Comparison of ENCODE assay signal across 1 cellular context in the genomic region with DNA sequence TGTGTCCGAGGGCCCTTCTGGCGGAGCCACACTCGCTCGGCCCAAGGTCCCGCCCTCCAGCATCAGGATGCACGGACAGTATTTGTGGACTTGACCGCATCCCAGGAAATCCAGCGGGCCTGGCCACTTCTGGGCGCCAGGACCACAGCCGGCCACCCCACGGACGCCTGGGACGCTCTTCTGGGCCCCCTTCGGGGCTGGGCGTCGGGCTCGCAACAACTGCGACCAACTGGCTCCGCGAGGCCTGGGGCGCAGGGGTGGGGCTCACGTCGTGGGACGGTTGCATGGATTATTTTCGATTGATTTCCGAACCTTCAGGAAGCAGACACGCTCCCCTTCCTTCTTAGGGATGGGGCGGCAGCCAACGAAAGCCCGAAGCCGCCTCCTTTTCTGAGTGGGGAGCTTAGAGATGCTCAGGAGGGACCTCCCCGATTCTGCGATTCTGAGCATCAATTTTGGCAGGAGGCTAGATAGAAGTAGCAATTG.
TF ChIP-seq lines count a peak whose summit lies in the region.

No MANE protein-coding gene starts in this region.

TF ChIP-seq in liver, 16 proteins besides CTCF, POLR2A, EP300 and RAD21 (continued from another document):
- TF ChIP-seq, protein P1, sequence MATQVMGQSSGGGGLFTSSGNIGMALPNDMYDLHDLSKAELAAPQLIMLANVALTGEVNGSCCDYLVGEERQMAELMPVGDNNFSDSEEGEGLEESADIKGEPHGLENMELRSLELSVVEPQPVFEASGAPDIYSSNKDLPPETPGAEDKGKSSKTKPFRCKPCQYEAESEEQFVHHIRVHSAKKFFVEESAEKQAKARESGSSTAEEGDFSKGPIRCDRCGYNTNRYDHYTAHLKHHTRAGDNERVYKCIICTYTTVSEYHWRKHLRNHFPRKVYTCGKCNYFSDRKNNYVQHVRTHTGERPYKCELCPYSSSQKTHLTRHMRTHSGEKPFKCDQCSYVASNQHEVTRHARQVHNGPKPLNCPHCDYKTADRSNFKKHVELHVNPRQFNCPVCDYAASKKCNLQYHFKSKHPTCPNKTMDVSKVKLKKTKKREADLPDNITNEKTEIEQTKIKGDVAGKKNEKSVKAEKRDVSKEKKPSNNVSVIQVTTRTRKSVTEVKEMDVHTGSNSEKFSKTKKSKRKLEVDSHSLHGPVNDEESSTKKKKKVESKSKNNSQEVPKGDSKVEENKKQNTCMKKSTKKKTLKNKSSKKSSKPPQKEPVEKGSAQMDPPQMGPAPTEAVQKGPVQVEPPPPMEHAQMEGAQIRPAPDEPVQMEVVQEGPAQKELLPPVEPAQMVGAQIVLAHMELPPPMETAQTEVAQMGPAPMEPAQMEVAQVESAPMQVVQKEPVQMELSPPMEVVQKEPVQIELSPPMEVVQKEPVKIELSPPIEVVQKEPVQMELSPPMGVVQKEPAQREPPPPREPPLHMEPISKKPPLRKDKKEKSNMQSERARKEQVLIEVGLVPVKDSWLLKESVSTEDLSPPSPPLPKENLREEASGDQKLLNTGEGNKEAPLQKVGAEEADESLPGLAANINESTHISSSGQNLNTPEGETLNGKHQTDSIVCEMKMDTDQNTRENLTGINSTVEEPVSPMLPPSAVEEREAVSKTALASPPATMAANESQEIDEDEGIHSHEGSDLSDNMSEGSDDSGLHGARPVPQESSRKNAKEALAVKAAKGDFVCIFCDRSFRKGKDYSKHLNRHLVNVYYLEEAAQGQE (IDR thresholded peaks at IDR 0.05) = no peak
- TF ChIP-seq SP1 (IDR thresholded peaks at IDR 0.05) = no peak
- TF ChIP-seq FOXA2 (IDR thresholded peaks at IDR 0.05) = no peak
- no peak for TF ChIP-seq YY1 (IDR thresholded peaks at IDR 0.05)
- no peak for TF ChIP-seq FOXA1 (IDR thresholded peaks at IDR 0.05)
- TF ChIP-seq NR2F2 (IDR thresholded peaks at IDR 0.05) = no peak
- TF ChIP-seq, protein P2, sequence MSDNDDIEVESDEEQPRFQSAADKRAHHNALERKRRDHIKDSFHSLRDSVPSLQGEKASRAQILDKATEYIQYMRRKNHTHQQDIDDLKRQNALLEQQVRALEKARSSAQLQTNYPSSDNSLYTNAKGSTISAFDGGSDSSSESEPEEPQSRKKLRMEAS (IDR thresholded peaks at IDR 0.05) = no peak
- TF ChIP-seq GABPA (IDR thresholded peaks at IDR 0.05 in 1 of 2, conservative IDR thresholded peaks at IDR 0.05 in 1 of 2) = no peak
- TF ChIP-seq EGR1 (IDR thresholded peaks at IDR 0.05; ENCODE audit: low read depth in 2 of 2) = no peak
- no peak for TF ChIP-seq JUND (IDR thresholded peaks at IDR 0.05)
- no peak for TF ChIP-seq HNF4A (conservative IDR thresholded peaks at IDR 0.05)
- no peak for TF ChIP-seq RXRA (IDR thresholded peaks at IDR 0.05)
